Comparison of ENCODE assay signal across 8 cellular contexts in the genomic region with DNA sequence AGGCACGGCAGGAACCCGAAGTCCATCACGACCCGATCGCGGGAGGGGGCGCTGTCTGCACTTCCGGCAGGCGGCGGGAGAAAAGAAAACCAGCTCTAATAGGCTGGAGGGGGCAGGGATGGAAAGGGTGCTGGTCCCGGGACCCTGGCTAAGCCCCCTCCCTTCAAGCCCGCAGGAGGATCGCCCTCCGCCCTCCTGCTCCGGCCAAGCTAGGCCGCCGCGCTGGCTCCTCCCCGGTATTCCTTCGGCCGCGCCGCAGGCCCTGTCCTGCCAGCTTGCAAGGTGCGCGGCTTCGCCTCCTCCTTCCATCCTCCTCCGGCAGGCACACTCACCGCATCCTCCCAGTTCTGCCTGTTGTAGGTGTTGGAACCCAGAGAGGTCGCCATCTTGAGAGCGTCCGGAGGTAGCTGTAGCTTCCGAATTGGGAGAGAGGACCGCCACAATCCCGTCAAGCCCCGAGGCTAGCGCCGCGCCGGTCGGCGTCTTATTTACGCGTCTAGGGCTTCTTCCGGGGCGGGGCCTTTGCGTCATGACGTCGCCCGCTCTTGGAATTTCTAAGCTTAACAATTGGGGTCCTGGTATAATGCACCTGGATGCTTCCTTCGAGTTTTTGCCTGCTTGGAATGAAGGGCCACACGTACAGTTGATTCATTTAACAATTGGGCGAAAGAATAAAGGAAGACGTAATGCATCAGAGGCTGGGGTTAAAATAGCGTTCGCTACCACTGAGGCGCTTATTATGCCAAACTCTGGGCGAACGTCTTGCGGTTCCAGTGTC. TPM values are rescaled to one million over a fixed set of nuclear protein-coding genes. Genes with fewer than 3 reads are reported as not detected.
DNase-seq lines count a peak whose midpoint lies in the region; ATAC-seq and TF ChIP-seq lines count a peak whose summit lies in the region.

A gene (minus strand): TSS at position 463 of the 778 bp plus-strand sequence. CDS start 77 bp downstream, at position 386.

- H3K14ac ChIP-seq in IMR-90 (replicated peaks; ENCODE audit: low read depth, low read length): peak within 1 kb of the TSS; percentile 98

- H4K91ac ChIP-seq in IMR-90 (ENCODE audit: insufficient read depth, low read depth, low read length): peak within 1 kb of the TSS; percentile 98

- H4K5ac ChIP-seq in IMR-90 (ENCODE audit: low read depth, low read length): peak within 1 kb of the TSS; percentile 88

- no peak within 1 kb of the TSS for H2BK20ac ChIP-seq in IMR-90 (ENCODE audit: low read depth, low read length)

- H3K79me1 ChIP-seq in IMR-90 (ENCODE audit: low read depth in 1 of 2, low read length in 2 of 2): peaks cover 14 to 29% of the 10 kb centered on the region in 2 experiments

- H3K9ac ChIP-seq in IMR-90 (ENCODE audit: low read depth, low read length): peak within 1 kb of the TSS; percentile 97
- peak within 1 kb of the TSS; percentile 51 for H3K9ac ChIP-seq in muscle layer of colon (ENCODE audit: low read length)

- H4K20me1 ChIP-seq in IMR-90 (ENCODE audit: insufficient read depth, low read length): no peaks in the 10 kb centered on the region

- H2BK15ac ChIP-seq in IMR-90 (ENCODE audit: low read depth, low read length): peak within 1 kb of the TSS; percentile 21; the same call in 1 of the 3 replicates

- H3K36me3 ChIP-seq in IMR-90 (ENCODE audit: control insufficient read depth, insufficient read depth, low read length): peaks cover 15% of the 10 kb centered on the region
- H3K36me3 ChIP-seq in esophagus (ENCODE audit: control insufficient read depth in 2 of 2, insufficient read depth in 2 of 2, low read length in 1 of 2): peaks cover 2 to 4% of the 10 kb centered on the region in 2 donors
- peaks cover 28% of the 10 kb centered on the region for H3K36me3 ChIP-seq in muscle layer of colon (ENCODE audit: insufficient read depth, low read length)

- H3K9me3 ChIP-seq in IMR-90 (ENCODE audit: control insufficient read depth, insufficient read depth, low read length) (no peaks in the 10 kb centered on the region), esophagus (ENCODE audit: control insufficient read depth in 2 of 2, insufficient read depth in 1 of 2, low read depth in 1 of 2, low read length in 1 of 2) (no peaks in the 10 kb centered on the region), muscle layer of colon (ENCODE audit: low read length) (no peaks in the 10 kb centered on the region)

- POLR2A ChIA-PET in IMR-90 (lab: Charles Lee; ENCODE audit: unreplicated experiment): interaction anchor here (0.9 to 1.0 kb wide), 2 partner anchors 14 to 146 kb away, joined by 3 read pairs; no protein-coding TSS in a partner anchor

- no peaks in the 10 kb centered on the region for H3K9me1 ChIP-seq in IMR-90 (ENCODE audit: insufficient read depth, low read length)

- DNase-seq in DMS153 treated with DMSO at 0.1 percent for 48 hours (lab: John Stamatoyannopoulos, UW; ENCODE audit: unreplicated experiment): peak; percentile 59
- DNase-seq in IMR-90: peak; percentile 83
- peak; percentile 40 for DNase-seq in OCI-M2 (lab: John Stamatoyannopoulos, UW; ENCODE audit: unreplicated experiment)
- DNase-seq in activated T-cell treated with anti-CD3 and anti-CD28 coated beads for 48 hours (ENCODE audit: low read depth): peak; percentile 84
- DNase-seq in stimulated activated CD8-positive, alpha-beta memory T cell treated with anti-CD3 and anti-CD28 coated beads, Interleukin-7, amount 100 ng/mL, for 24 hours (ENCODE audit: low read depth): peak; percentile 82

- H3K27ac ChIP-seq in IMR-90 (ENCODE audit: insufficient read depth, low read length) (peak within 1 kb of the TSS; percentile 94), esophagus (ENCODE audit: low read depth in 2 of 2, low read length in 1 of 2) (peak within 1 kb of the TSS; percentile 91 to 98), muscle layer of colon (ENCODE audit: low read depth, low read length) (peak within 1 kb of the TSS; percentile 98)

- H3K27me3 ChIP-seq in IMR-90 (ENCODE audit: control insufficient read depth, insufficient read depth, low read length) (no peaks in the 10 kb centered on the region), esophagus (ENCODE audit: control insufficient read depth in 1 of 2, insufficient read depth in 2 of 2, low read length in 2 of 2) (no peaks in the 10 kb centered on the region), muscle layer of colon (ENCODE audit: control insufficient read depth in 1 of 2, insufficient read depth in 2 of 2, low read length in 2 of 2) (no peaks in the 10 kb centered on the region)

- peak within 1 kb of the TSS; percentile 97 for H3K4ac ChIP-seq in IMR-90 (ENCODE audit: low read depth, low read length)

- H2BK5ac ChIP-seq in IMR-90 (ENCODE audit: low read depth, low read length, poor library complexity, severe bottlenecking): peak within 1 kb of the TSS; percentile 91

- WGBS in IMR-90 (ENCODE audit: extremely low coverage in 2 of 2, insufficient read length in 1 of 2), 2 experiments: 3% methylated on average over 6 of the region's 59 CpGs; no CpG with 5 or more reads in 1 of the 2 experiments
- 0% methylated on average over 56 to 59 of the region's 59 CpGs for WGBS in esophagus, 2 donors

- H3K4me2 ChIP-seq in IMR-90 (ENCODE audit: low read depth, low read length): peak within 1 kb of the TSS; percentile 94

- intact Hi-C loops in IMR-90 (cut with micrococcal nuclease): loop anchor here (1.0 to 2.0 kb wide), 2 partner anchors 140 to 147 kb away; no protein-coding TSS in a partner anchor

- peak within 1 kb of the TSS; percentile 88 for H3K56ac ChIP-seq in IMR-90 (ENCODE audit: extremely low read depth, insufficient read depth, low read length)

- H3K4me1 ChIP-seq in IMR-90 (ENCODE audit: control insufficient read depth, insufficient read depth, low read length) (peaks cover 3% of the 10 kb centered on the region), esophagus (ENCODE audit: control insufficient read depth in 2 of 2, insufficient read depth in 2 of 2, low read length in 1 of 2) (no peaks in the 10 kb centered on the region), muscle layer of colon (ENCODE audit: insufficient read depth, low read length) (peaks cover 13% of the 10 kb centered on the region)

- H2AFZ ChIP-seq in IMR-90 (replicated peaks; ENCODE audit: low read length, poor library complexity): peak within 1 kb of the TSS; percentile 99

- H4K8ac ChIP-seq in IMR-90 (ENCODE audit: low read depth in 2 of 2, low read length in 2 of 2): peak within 1 kb of the TSS; percentile 94 to 96

- peak within 1 kb of the TSS; percentile 83 for H2AK5ac ChIP-seq in IMR-90 (ENCODE audit: low read depth, low read length)

- H3K23ac ChIP-seq in IMR-90 (ENCODE audit: low read depth, low read length): peak within 1 kb of the TSS; percentile 95

- peak; percentile 60 for TF ChIP-seq CTCF in IMR-90 (conservative IDR thresholded peaks at IDR 0.05; ENCODE audit: low read depth, low read length)

- H2AK9ac ChIP-seq in IMR-90 (replicated peaks; ENCODE audit: low read depth, low read length, poor library complexity): peak within 1 kb of the TSS; percentile 50

- H3K4me3 ChIP-seq in IMR-90 (ENCODE audit: insufficient read depth, low read depth, low read length): peak within 1 kb of the TSS; percentile 81
- peak within 1 kb of the TSS; percentile 89 for H3K4me3 ChIP-seq in esophagus (ENCODE audit: low read depth in 1 of 2, low read length in 2 of 2)
- peak within 1 kb of the TSS; percentile 65 to 78 for H3K4me3 ChIP-seq in muscle layer of colon (ENCODE audit: low read depth in 1 of 2, low read length in 2 of 2)

- dilution Hi-C loops in IMR-90 (cut with HindIII; ENCODE audit: low sequenced_read_pairs, unreplicated experiment): no loop called here

- no TSS peak for BruUV-seq in IMR-90 (replicated peaks; lab: Mats Ljungman, UMichigan)

- peak within 1 kb of the TSS; percentile 70 for H3K18ac ChIP-seq in IMR-90 (ENCODE audit: low read depth, low read length)

- CTCF ChIA-PET in IMR-90 (lab: Yijun Ruan, JAX): interaction anchor here (0.6 to 1.3 kb wide), 9 partner anchors 27 to 1396 kb away, joined by 3 to 6 read pairs (median 3); no protein-coding TSS in a partner anchor

- in situ Hi-C loops in IMR-90 (cut with MboI; ENCODE audit: low sequenced_read_pairs): no loop called here

- peak within 1 kb of the TSS; percentile 56 for H2BK120ac ChIP-seq in IMR-90 (ENCODE audit: low read depth, low read length)

- peak; percentile 10; the same call in 1 of the 2 replicates for TF ChIP-seq RAD21 in IMR-90 (IDR thresholded peaks at IDR 0.05; ENCODE audit: low read length)

- ATAC-seq in GM21528 (IDR thresholded peaks at IDR 0.05; ENCODE audit: low FRiP score, unreplicated experiment): peak; percentile 98
- peak; percentile 98 for ATAC-seq in IMR-90 (ENCODE audit: low read depth)

- peak; percentile 80 for TF ChIP-seq POLR2A in IMR-90 (IDR thresholded peaks at IDR 0.05; ENCODE audit: low read depth, low read length)

TF ChIP-seq in IMR-90, 13 proteins besides CTCF, POLR2A, EP300 and RAD21 (continues in another document):
- peak; percentile 45; the same call in 1 of the 2 replicates for TF ChIP-seq MXI1 (IDR thresholded peaks at IDR 0.05; ENCODE audit: borderline replicate concordance, low read depth, low read length)
- TF ChIP-seq CHD1 (IDR thresholded peaks at IDR 0.05; ENCODE audit: low read depth, low read length): 0 out of 2 replicates have a peak, but pooled peaks have one; percentile 84
- TF ChIP-seq, protein P1, sequence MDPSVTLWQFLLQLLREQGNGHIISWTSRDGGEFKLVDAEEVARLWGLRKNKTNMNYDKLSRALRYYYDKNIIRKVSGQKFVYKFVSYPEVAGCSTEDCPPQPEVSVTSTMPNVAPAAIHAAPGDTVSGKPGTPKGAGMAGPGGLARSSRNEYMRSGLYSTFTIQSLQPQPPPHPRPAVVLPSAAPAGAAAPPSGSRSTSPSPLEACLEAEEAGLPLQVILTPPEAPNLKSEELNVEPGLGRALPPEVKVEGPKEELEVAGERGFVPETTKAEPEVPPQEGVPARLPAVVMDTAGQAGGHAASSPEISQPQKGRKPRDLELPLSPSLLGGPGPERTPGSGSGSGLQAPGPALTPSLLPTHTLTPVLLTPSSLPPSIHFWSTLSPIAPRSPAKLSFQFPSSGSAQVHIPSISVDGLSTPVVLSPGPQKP (IDR thresholded peaks at IDR 0.05; ENCODE audit: borderline replicate concordance, low read depth, low read length): 0 out of 2 replicates have a peak, but pooled peaks have one; percentile 3
- TF ChIP-seq SMC3 (IDR thresholded peaks at IDR 0.05; ENCODE audit: low read depth, low read length): 0 out of 2 replicates have a peak, but pooled peaks have one; percentile 14
- TF ChIP-seq, protein P2, sequence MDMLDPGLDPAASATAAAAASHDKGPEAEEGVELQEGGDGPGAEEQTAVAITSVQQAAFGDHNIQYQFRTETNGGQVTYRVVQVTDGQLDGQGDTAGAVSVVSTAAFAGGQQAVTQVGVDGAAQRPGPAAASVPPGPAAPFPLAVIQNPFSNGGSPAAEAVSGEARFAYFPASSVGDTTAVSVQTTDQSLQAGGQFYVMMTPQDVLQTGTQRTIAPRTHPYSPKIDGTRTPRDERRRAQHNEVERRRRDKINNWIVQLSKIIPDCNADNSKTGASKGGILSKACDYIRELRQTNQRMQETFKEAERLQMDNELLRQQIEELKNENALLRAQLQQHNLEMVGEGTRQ (IDR thresholded peaks at IDR 0.05; ENCODE audit: low read depth, low read length): no peak

RNA-seq across cellular contexts. Expression of the gene that starts here (rescaled TPM):
- total RNA-seq in IMR-90 (2012; rRNA removed): 26.2 and 33.1 TPM in 2 replicates
- polyA plus RNA-seq in IMR-90 (2012; rRNA removed): 30.2 and 34.2 TPM in 2 replicates
- polyA plus RNA-seq in IMR-90 (2012; cell fraction: cytosol; rRNA removed): 8.5 and 20.5 TPM in 2 replicates
- polyA plus RNA-seq in IMR-90 (2012; cell fraction: nucleus; rRNA removed; ENCODE audit: low replicate concordance): 14.9 and 73.3 TPM in 2 replicates
- polyA plus RNA-seq in esophagus: 10 to 100 TPM; 16.2 to 18.4 TPM

Comparison
In these comparisons a context has a peak if more than half of its experiments do, and no peak if none do; other contexts are left out.
1. Peak in every context shown above with its lines: DNase-seq, ATAC-seq, H3K4me3 ChIP-seq and H3K27ac ChIP-seq.